ENCODE assay signal across 12 cellular contexts in the genomic region with DNA sequence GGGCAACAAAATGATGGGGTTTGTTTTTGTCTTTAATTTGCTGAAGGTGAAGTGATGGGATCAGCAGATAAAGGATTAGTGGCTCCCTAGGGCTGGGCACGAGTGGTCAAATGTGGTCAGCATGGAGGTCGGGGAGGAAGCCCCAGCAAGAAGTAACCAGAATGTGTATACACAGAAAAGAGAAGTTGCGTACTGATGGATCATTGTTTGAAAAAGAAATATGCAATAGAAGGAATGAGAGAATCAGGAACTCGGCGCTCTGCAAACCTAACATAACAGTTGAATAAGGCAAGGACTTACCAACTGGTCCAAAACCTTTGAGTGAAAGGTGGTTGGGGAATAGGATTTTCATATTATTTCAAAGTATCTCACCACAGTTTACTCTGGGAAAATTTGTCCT. TPM values are rescaled to one million over a fixed set of nuclear protein-coding genes. Genes with fewer than 3 reads are reported as not detected.
DNase-seq lines count a peak whose midpoint lies in the region; ATAC-seq and TF ChIP-seq lines count a peak whose summit lies in the region.
"Had no signal": no experiment of that assay in that cellular context is flagged by ENCODE, and none has a peak within 500 bp of the region (broad histone marks: within the 10 kb centered on the region; RNA-seq: fewer than 3 reads in every experiment).

No MANE protein-coding gene starts in this region.

- H3F3A ChIP-seq in GM23338 (replicated peaks; ENCODE audit: low read depth) (no peaks in the 10 kb centered on the region; the same call in 1 of the 2 replicates), PC-3 (ENCODE audit: low read length, unreplicated experiment) (no peaks in the 10 kb centered on the region)

- H3K9me3 ChIP-seq in BLaER1 (no peaks in the 10 kb centered on the region), PC-3 (ENCODE audit: low read length) (no peaks in the 10 kb centered on the region)
- H3K9me3 ChIP-seq: prostate gland had no signal

- H3K4me2 ChIP-seq in BLaER1, result peak overlapping the region; percentile 93
- peak overlapping the region; percentile 84; the same call in 1 of the 2 replicates for H3K4me2 ChIP-seq in GM23338
- H3K4me2 ChIP-seq in PC-3 (ENCODE audit: low read length), result no peak overlapping the region

- no peak for DNase-seq in GM23338 (ENCODE audit: low spot score)
- DNase-seq in activated T-helper 2 cell treated with anti-CD3 and anti-CD28 coated beads, Interferon-gamma antibody, Interleukin-2, Interleukin-4, amounts not matched to agents 10 μg/mL and 5 μg/mL and 100 μg/mL, durations not matched to agents 14 hours and 24 hours and 36 hours (ENCODE audit: low spot score), result no peak
- DNase-seq in naive B cell, result no peak
- DNase-seq in LoVo (ENCODE audit: low spot score), result no peak
- DNase-seq in PC-3, result no peak
- DNase-seq: NCI-H748 treated with DMSO at 0.1 percent for 48 hours; stimulated activated CD4-positive, alpha-beta T cell treated with anti-CD3 and anti-CD28 coated beads, Interleukin-4, amount 100 ng/mL, for 4 hours had no signal

- intact Hi-C loops in activated T-helper 2 cell treated with anti-CD3 and anti-CD28 coated beads, Interferon-gamma antibody, Interleukin-2, Interleukin-4, amounts not matched to agents 10 μg/mL and 5 μg/mL and 100 μg/mL, durations not matched to agents 14 hours and 24 hours and 36 hours (cut with micrococcal nuclease), result no loop called here
- intact Hi-C loops in PC-3 (cut with micrococcal nuclease), result no loop called here

- H3K9me3 Mint-ChIP-seq in GM23338, result no peaks in the 10 kb centered on the region
- H3K9me3 Mint-ChIP-seq in activated T-helper 2 cell treated with anti-CD3 and anti-CD28 coated beads, Interferon-gamma antibody, Interleukin-2, Interleukin-4, amounts not matched to agents 10 μg/mL and 5 μg/mL and 100 μg/mL, durations not matched to agents 14 hours and 24 hours and 36 hours, result no peaks in the 10 kb centered on the region
- H3K9me3 Mint-ChIP-seq in naive B cell, result no peaks in the 10 kb centered on the region

- POLR2A ChIA-PET in PC-3 (lab: Charles Lee; ENCODE audit: unreplicated experiment), result no interaction called here

- peaks cover 38% of the 10 kb centered on the region for H3K27me3 Mint-ChIP-seq in GM23338 (ENCODE audit: insufficient read depth, low read depth, poor library complexity)
- H3K27me3 Mint-ChIP-seq in activated T-helper 2 cell treated with anti-CD3 and anti-CD28 coated beads, Interferon-gamma antibody, Interleukin-2, Interleukin-4, amounts not matched to agents 10 μg/mL and 5 μg/mL and 100 μg/mL, durations not matched to agents 14 hours and 24 hours and 36 hours (ENCODE audit: low read depth), result peaks cover 58% of the 10 kb centered on the region
- H3K27me3 Mint-ChIP-seq in naive B cell, result peaks cover 0 to 5% (median 0%) of the 10 kb centered on the region in 3 donors

- CTCF ChIA-PET in PC-3 (lab: Charles Lee), result no interaction called here

- H3K36me3 ChIP-seq in BLaER1, result no peaks in the 10 kb centered on the region
- no peaks in the 10 kb centered on the region for H3K36me3 ChIP-seq in GM23338 (ENCODE audit: insufficient read depth)
- no peaks in the 10 kb centered on the region for H3K36me3 ChIP-seq in PC-3 (ENCODE audit: low read depth, low read length)
- H3K36me3 ChIP-seq: cardiac muscle cell, prostate gland had no signal

- H3K4me1 ChIP-seq in BLaER1 (peaks cover 47% of the 10 kb centered on the region), GM23338 (ENCODE audit: insufficient read depth) (peaks cover 11% of the 10 kb centered on the region; the same call in 1 of the 2 replicates), PC-3 (ENCODE audit: insufficient read depth, low read length) (peaks cover 10% of the 10 kb centered on the region; the same call in 1 of the 2 replicates)
- H3K4me1 ChIP-seq: prostate gland had no signal

- H3K4me3 Mint-ChIP-seq in GM23338, result peak overlapping the region; percentile 85
- peak overlapping the region; percentile 72 for H3K4me3 Mint-ChIP-seq in activated T-helper 2 cell treated with anti-CD3 and anti-CD28 coated beads, Interferon-gamma antibody, Interleukin-2, Interleukin-4, amounts not matched to agents 10 μg/mL and 5 μg/mL and 100 μg/mL, durations not matched to agents 14 hours and 24 hours and 36 hours (ENCODE audit: low read depth)
- peak overlapping the region; percentile 68 to 96 (median 88) for H3K4me3 Mint-ChIP-seq in naive B cell

- TF ChIP-seq CTCF in GM23338 (conservative IDR thresholded peaks at IDR 0.05; ENCODE audit: low read depth in 2 of 2) (no peak), PC-3 (conservative IDR thresholded peaks at IDR 0.05; ENCODE audit: low read depth, low read length) (no peak)

- H3K27ac ChIP-seq in BLaER1, result no peak overlapping the region
- H3K27ac ChIP-seq in GM23338 (ENCODE audit: low read depth), result no peak overlapping the region
- no peak overlapping the region for H3K27ac ChIP-seq in PC-3 (ENCODE audit: low read length)
- H3K27ac ChIP-seq: cardiac muscle cell, prostate gland had no signal

- H3K79me2 ChIP-seq in GM23338 (replicated peaks; ENCODE audit: insufficient read depth) (no peaks in the 10 kb centered on the region), PC-3 (ENCODE audit: low read length) (no peaks in the 10 kb centered on the region)

- H3K9me2 ChIP-seq in GM23338 (ENCODE audit: insufficient read depth) (no peaks in the 10 kb centered on the region), PC-3 (replicated peaks; ENCODE audit: low read length) (no peaks in the 10 kb centered on the region)

- H3K9ac ChIP-seq in BLaER1, result no peak overlapping the region
- H3K9ac ChIP-seq in PC-3 (ENCODE audit: low read length), result no peak overlapping the region

- H3K27me3 ChIP-seq in BLaER1 (no peaks in the 10 kb centered on the region), GM23338 (ENCODE audit: insufficient read depth) (peaks cover 50% of the 10 kb centered on the region), PC-3 (ENCODE audit: low read length) (peaks cover 12% of the 10 kb centered on the region; the same call in 1 of the 2 replicates)

- H3K36me3 Mint-ChIP-seq in GM23338 (ENCODE audit: low read depth) (no peaks in the 10 kb centered on the region), naive B cell (no peaks in the 10 kb centered on the region)
- H3K36me3 Mint-ChIP-seq in activated T-helper 2 cell treated with anti-CD3 and anti-CD28 coated beads, Interferon-gamma antibody, Interleukin-2, Interleukin-4, amounts not matched to agents 10 μg/mL and 5 μg/mL and 100 μg/mL, durations not matched to agents 14 hours and 24 hours and 36 hours (ENCODE audit: low read depth), result no peaks in the 10 kb centered on the region

- BruUV-seq in PC-3 (replicated peaks; lab: Mats Ljungman, UMichigan), result no TSS peak

- ATAC-seq in GM23338, result no peak
- ATAC-seq in naive B cell (ENCODE audit: low read depth in 2 of 2), result no peak
- ATAC-seq in GM18867 (IDR thresholded peaks at IDR 0.05; ENCODE audit: unreplicated experiment), result no peak
- no peak for ATAC-seq in GM21723 (IDR thresholded peaks at IDR 0.05; ENCODE audit: unreplicated experiment)
- ATAC-seq in PC-3, result no peak

- H2AFZ ChIP-seq in GM23338 (no peak overlapping the region), PC-3 (ENCODE audit: low read length) (no peak overlapping the region)

- H3K4me3 ChIP-seq in BLaER1 (no peak overlapping the region), GM23338 (peak overlapping the region; percentile 95; the same call in 1 of the 2 replicates), PC-3 (ENCODE audit: low read length) (no peak overlapping the region)

- H3K27ac Mint-ChIP-seq in GM23338, result no peak overlapping the region
- H3K27ac Mint-ChIP-seq in activated T-helper 2 cell treated with anti-CD3 and anti-CD28 coated beads, Interferon-gamma antibody, Interleukin-2, Interleukin-4, amounts not matched to agents 10 μg/mL and 5 μg/mL and 100 μg/mL, durations not matched to agents 14 hours and 24 hours and 36 hours, result no peak overlapping the region
- no peak overlapping the region for H3K27ac Mint-ChIP-seq in naive B cell

- H3K4me1 Mint-ChIP-seq in GM23338, result peaks cover 12% of the 10 kb centered on the region
- H3K4me1 Mint-ChIP-seq in activated T-helper 2 cell treated with anti-CD3 and anti-CD28 coated beads, Interferon-gamma antibody, Interleukin-2, Interleukin-4, amounts not matched to agents 10 μg/mL and 5 μg/mL and 100 μg/mL, durations not matched to agents 14 hours and 24 hours and 36 hours (ENCODE audit: low read depth), result peaks cover 9% of the 10 kb centered on the region
- H3K4me1 Mint-ChIP-seq in naive B cell, result peaks cover 28 to 45% (median 29%) of the 10 kb centered on the region in 3 donors

- H4K20me1 ChIP-seq in BLaER1, result peaks cover 7% of the 10 kb centered on the region; the same call in 1 of the 2 replicates
- peaks cover 9% of the 10 kb centered on the region; the same call in 1 of the 2 replicates for H4K20me1 ChIP-seq in GM23338 (replicated peaks; ENCODE audit: insufficient read depth)
- H4K20me1 ChIP-seq in PC-3 (ENCODE audit: low read length), result no peaks in the 10 kb centered on the region

TF ChIP-seq in GM23338, 12 proteins besides CTCF, POLR2A, EP300 and RAD21 (continues in another document):
- TF ChIP-seq, protein P1, sequence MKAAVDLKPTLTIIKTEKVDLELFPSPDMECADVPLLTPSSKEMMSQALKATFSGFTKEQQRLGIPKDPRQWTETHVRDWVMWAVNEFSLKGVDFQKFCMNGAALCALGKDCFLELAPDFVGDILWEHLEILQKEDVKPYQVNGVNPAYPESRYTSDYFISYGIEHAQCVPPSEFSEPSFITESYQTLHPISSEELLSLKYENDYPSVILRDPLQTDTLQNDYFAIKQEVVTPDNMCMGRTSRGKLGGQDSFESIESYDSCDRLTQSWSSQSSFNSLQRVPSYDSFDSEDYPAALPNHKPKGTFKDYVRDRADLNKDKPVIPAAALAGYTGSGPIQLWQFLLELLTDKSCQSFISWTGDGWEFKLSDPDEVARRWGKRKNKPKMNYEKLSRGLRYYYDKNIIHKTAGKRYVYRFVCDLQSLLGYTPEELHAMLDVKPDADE (IDR thresholded peaks at IDR 0.05), result no peak
- TF ChIP-seq ZNF331 (CRISPR knock-in tag; IDR thresholded peaks at IDR 0.05; ENCODE audit: low read depth), result no peak
- TF ChIP-seq EZH2phosphoT487 (IDR thresholded peaks at IDR 0.05; ENCODE audit: unreplicated experiment), result no peak
- TF ChIP-seq JUNB (IDR thresholded peaks at IDR 0.05; ENCODE audit: unreplicated experiment), result no peak

RNA-seq across cellular contexts. Expression of a gene that starts 1.5 kb away (rescaled TPM):
- 5.9 and 7.4 TPM in 2 replicates for total RNA-seq in GM23338 (2014; rRNA removed; shearing (Covaris generic))
- polyA plus RNA-seq in GM23338 (2016; fragmentation: Nextera tagmentation; extraction: Ambion mirVana), result 2.8 and 3.0 TPM in 2 replicates
- 1.2 and 1.7 TPM in 2 replicates for total RNA-seq in activated T-helper 2 cell treated with anti-CD3 and anti-CD28 coated beads, Interferon-gamma antibody, Interleukin-2, Interleukin-4, amounts not matched to agents 10 μg/mL and 5 μg/mL and 100 μg/mL, durations not matched to agents 14 hours and 24 hours and 36 hours
- polyA plus RNA-seq in naive B cell (ENCODE audit: low read depth in 6 of 6), result 1 to 10 TPM; 1.4 to 4.1 (median 2.2) TPM
- total RNA-seq in PC-3 (2014; rRNA removed), result 0.95 and 1.4 TPM in 2 replicates

RNA-seq across cellular contexts. Expression of a gene that starts 15.5 kb away (rescaled TPM):
- total RNA-seq in GM23338 (2014; rRNA removed; shearing (Covaris generic)), result 5.4 and 7.2 TPM in 2 replicates
- polyA plus RNA-seq in GM23338 (2016; fragmentation: Nextera tagmentation; extraction: Ambion mirVana) (5.1 and 5.9 TPM in 2 replicates), naive B cell (ENCODE audit: low read depth in 6 of 6) (100 to 1,000 TPM in 1 of 6 donors, 10 to 100 TPM in 5; 56.6 to 120 (median 84.1) TPM)
- 4.0 and 5.8 TPM in 2 replicates for total RNA-seq in activated T-helper 2 cell treated with anti-CD3 and anti-CD28 coated beads, Interferon-gamma antibody, Interleukin-2, Interleukin-4, amounts not matched to agents 10 μg/mL and 5 μg/mL and 100 μg/mL, durations not matched to agents 14 hours and 24 hours and 36 hours
- total RNA-seq in PC-3 (2014; rRNA removed), result 5.2 and 6.0 TPM in 2 replicates
